In the genomic region with DNA sequence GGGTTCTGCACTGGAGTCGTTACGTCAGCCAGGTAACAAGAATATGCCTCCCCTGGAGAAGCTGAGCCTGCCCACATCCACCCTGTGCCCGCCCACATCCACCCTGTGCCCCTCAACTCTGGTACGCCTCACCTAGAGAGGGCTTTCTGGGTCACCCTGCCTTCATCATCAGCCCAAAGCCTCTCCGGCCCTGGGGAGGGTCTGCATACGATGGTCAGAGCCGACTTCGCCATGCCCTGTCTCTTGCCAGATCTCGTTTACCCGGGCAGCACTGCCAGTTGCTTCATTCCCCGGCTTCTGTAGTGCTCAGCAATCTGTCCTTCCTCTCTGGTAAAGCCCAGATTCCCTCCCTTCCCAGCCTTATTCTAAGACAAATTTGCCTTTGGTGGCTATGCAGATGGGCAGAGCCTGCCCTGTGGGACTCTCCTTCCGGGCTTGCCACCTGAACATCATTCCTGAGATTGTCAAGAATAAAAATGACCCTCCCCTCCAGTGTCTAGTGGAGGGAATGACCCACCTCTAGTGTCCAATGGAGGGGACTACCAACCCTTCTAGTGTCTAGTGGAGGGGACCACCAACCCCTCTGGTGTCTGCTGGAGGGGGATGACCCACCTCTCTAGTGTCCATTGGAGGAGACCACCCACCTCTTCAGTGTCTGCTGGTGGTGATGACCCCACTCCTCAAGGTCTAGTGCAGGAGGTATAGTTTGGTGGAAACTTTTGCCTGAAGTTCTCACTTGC, we compare ENCODE assay signal across 23 cellular contexts. TPM values are rescaled to one million over a fixed set of nuclear protein-coding genes. Genes with fewer than 3 reads are reported as not detected.
A peak's percentile ranks its signal among the peaks of the same experiment; 100 is the strongest.
DNase-seq lines count a peak whose midpoint lies in the region; ATAC-seq and TF ChIP-seq lines count a peak whose summit lies in the region.
"Had no signal": no experiment of that assay in that cellular context is flagged by ENCODE, and none has a peak within 500 bp of the region (broad histone marks: within the 10 kb centered on the region; RNA-seq: fewer than 3 reads in every experiment).

No MANE protein-coding gene starts in this region.

- peaks cover 13% of the 10 kb centered on the region for H3K36me3 ChIP-seq in neural progenitor cell
- H3K36me3 ChIP-seq: Peyer's patch had no signal

- POLR2A ChIA-PET in WTC11 (lab: Charles Lee) = no interaction called here

- H3K9me3 Mint-ChIP-seq in WTC11 (no peaks in the 10 kb centered on the region), glutamatergic neuron (ENCODE audit: unreplicated experiment) (peaks cover 2% of the 10 kb centered on the region), neural progenitor cell (peaks cover 17% of the 10 kb centered on the region)
- H3K9me3 Mint-ChIP-seq: CD4-positive, alpha-beta T cell; GM23338 had no signal

- H3K36me3 Mint-ChIP-seq in WTC11 (peaks cover 25% of the 10 kb centered on the region), glutamatergic neuron (ENCODE audit: unreplicated experiment) (no peaks in the 10 kb centered on the region), neural progenitor cell (peaks cover 35% of the 10 kb centered on the region)

- no peak overlapping the region for H3K4me3 ChIP-seq in neural progenitor cell
- H3K4me3 ChIP-seq: BLaER1, GM23338, Peyer's patch had no signal

- H3K79me2 ChIP-seq in neural progenitor cell (ENCODE audit: low read depth) = peaks cover 79% of the 10 kb centered on the region

- H3K4me2 ChIP-seq in neural progenitor cell = no peak overlapping the region
- H3K4me2 ChIP-seq: BLaER1, GM23338 had no signal

- no peak overlapping the region for H2AFZ ChIP-seq in neural progenitor cell (replicated peaks)
- H2AFZ ChIP-seq: GM23338 had no signal

- H3K27ac Mint-ChIP-seq in WTC11 (peak overlapping the region; percentile 65), glutamatergic neuron (ENCODE audit: unreplicated experiment) (no peak overlapping the region), neural progenitor cell (no peak overlapping the region)
- H3K27ac Mint-ChIP-seq: CD4-positive, alpha-beta T cell; GM23338 had no signal

- peaks cover 11% of the 10 kb centered on the region for H4K20me1 ChIP-seq in neural progenitor cell (ENCODE audit: low read depth)

- no peak overlapping the region for H3K9ac ChIP-seq in neural progenitor cell
- H3K9ac ChIP-seq: BLaER1 had no signal

- H3K9me3 ChIP-seq in neural progenitor cell (ENCODE audit: low read depth) = peaks cover 14% of the 10 kb centered on the region
- H3K9me3 ChIP-seq: BLaER1, Peyer's patch had no signal

- H3F3A ChIP-seq in neural progenitor cell (ENCODE audit: low read depth) = peaks cover 49% of the 10 kb centered on the region

- CTCF ChIA-PET in WTC11 (lab: Charles Lee) = no interaction called here

- ATAC-seq in WTC11 (no peak), HG02678 (IDR thresholded peaks at IDR 0.05; ENCODE audit: unreplicated experiment) (no peak), HG02763 (IDR thresholded peaks at IDR 0.05; ENCODE audit: unreplicated experiment) (no peak)
- ATAC-seq: GM23338, SK-N-SH treated with all-trans-retinoic acid at 6 μM for 48 hours had no signal

- no peak for DNase-seq in WTC11 (ENCODE audit: low spot score)
- DNase-seq in glutamatergic neuron = peak; percentile 7
- DNase-seq in neural progenitor cell (ENCODE audit: low spot score) = no peak
- DNase-seq in HT-29 (ENCODE audit: low spot score) = no peak
- no peak for DNase-seq in AG08396 (ENCODE audit: low spot score)
- DNase-seq: CD4-positive, alpha-beta T cell; DND-41; KBM-7; MM.1S; NCI-H1048; NCI-H1417 treated with DMSO at 0.1 percent for 48 hours; NCI-H187; NCI-H226; NCI-H510A treated with DMSO at 0.1 percent for 48 hours; NCI-H774; NK-92 treated with Interleukin-12 subunit alpha and Interleukin-12 subunit beta, amount 100 ng/mL, for 24 hours; Peyer's patch had no signal

- no peaks in the 10 kb centered on the region; the same call in 1 of the 2 replicates for H3K27me3 Mint-ChIP-seq in WTC11 (ENCODE audit: low read depth)
- peaks cover 4% of the 10 kb centered on the region for H3K27me3 Mint-ChIP-seq in glutamatergic neuron (ENCODE audit: unreplicated experiment)
- H3K27me3 Mint-ChIP-seq in neural progenitor cell (ENCODE audit: insufficient read depth, low read depth) = peaks cover 2% of the 10 kb centered on the region

- H3K27ac ChIP-seq in neural progenitor cell = no peak overlapping the region
- H3K27ac ChIP-seq: BLaER1, HL-60, Peyer's patch had no signal

- TF ChIP-seq CTCF in WTC11 (IDR thresholded peaks at IDR 0.05) (no peak), glutamatergic neuron (IDR thresholded peaks at IDR 0.05; ENCODE audit: partially characterized antibody, unreplicated experiment) (no peak), neural progenitor cell (IDR thresholded peaks at IDR 0.05) (no peak)

- H3K27me3 ChIP-seq in neural progenitor cell = no peaks in the 10 kb centered on the region
- H3K27me3 ChIP-seq: BLaER1 had no signal

- H3K4me3 Mint-ChIP-seq in WTC11 (no peak overlapping the region), glutamatergic neuron (ENCODE audit: unreplicated experiment) (no peak overlapping the region), neural progenitor cell (peak overlapping the region; percentile 43)
- H3K4me3 Mint-ChIP-seq: CD4-positive, alpha-beta T cell; GM23338 had no signal

- H3K4me1 Mint-ChIP-seq in WTC11 = peaks cover 64% of the 10 kb centered on the region
- peaks cover 27% of the 10 kb centered on the region for H3K4me1 Mint-ChIP-seq in glutamatergic neuron (ENCODE audit: low read depth, unreplicated experiment)
- peaks cover 28% of the 10 kb centered on the region for H3K4me1 Mint-ChIP-seq in neural progenitor cell

- peaks cover 10% of the 10 kb centered on the region for H3K4me1 ChIP-seq in neural progenitor cell
- H3K4me1 ChIP-seq: Peyer's patch had no signal

TF ChIP-seq in WTC11, 78 proteins besides CTCF, POLR2A, EP300 and RAD21 (continues in another document):
- TF ChIP-seq, protein P1, sequence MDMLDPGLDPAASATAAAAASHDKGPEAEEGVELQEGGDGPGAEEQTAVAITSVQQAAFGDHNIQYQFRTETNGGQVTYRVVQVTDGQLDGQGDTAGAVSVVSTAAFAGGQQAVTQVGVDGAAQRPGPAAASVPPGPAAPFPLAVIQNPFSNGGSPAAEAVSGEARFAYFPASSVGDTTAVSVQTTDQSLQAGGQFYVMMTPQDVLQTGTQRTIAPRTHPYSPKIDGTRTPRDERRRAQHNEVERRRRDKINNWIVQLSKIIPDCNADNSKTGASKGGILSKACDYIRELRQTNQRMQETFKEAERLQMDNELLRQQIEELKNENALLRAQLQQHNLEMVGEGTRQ (CRISPR knock-in tag; IDR thresholded peaks at IDR 0.05) = no peak
- TF ChIP-seq MAX (CRISPR knock-in tag; IDR thresholded peaks at IDR 0.05) (no peak), ARID4B (CRISPR knock-in tag; IDR thresholded peaks at IDR 0.05; ENCODE audit: borderline replicate concordance) (no peak), NFYB (CRISPR knock-in tag; conservative IDR thresholded peaks at IDR 0.05; ENCODE audit: low read depth) (no peak), ZNF138 (CRISPR knock-in tag; conservative IDR thresholded peaks at IDR 0.05) (no peak), SP1 (CRISPR knock-in tag; conservative IDR thresholded peaks at IDR 0.05) (no peak), ELF4 (CRISPR knock-in tag; IDR thresholded peaks at IDR 0.05; ENCODE audit: low read depth) (no peak), ZNF219 (CRISPR knock-in tag; IDR thresholded peaks at IDR 0.05; ENCODE audit: borderline replicate concordance) (no peak), RELA (CRISPR knock-in tag; IDR thresholded peaks at IDR 0.05; ENCODE audit: borderline replicate concordance) (no peak), NFATC4 (CRISPR knock-in tag; IDR thresholded peaks at IDR 0.05) (no peak)
- TF ChIP-seq, protein P2, sequence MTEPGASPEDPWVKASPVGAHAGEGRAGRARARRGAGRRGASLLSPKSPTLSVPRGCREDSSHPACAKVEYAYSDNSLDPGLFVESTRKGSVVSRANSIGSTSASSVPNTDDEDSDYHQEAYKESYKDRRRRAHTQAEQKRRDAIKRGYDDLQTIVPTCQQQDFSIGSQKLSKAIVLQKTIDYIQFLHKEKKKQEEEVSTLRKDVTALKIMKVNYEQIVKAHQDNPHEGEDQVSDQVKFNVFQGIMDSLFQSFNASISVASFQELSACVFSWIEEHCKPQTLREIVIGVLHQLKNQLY (CRISPR knock-in tag; IDR thresholded peaks at IDR 0.05) = no peak

RNA-seq across cellular contexts. Expression of gene PLEKHG4B, which starts 3.4 kb away (rescaled TPM):
- total RNA-seq in WTC11 (2021) = 51.4 to 53.0 TPM (median 52.1 TPM) in 3 replicates
- total RNA-seq in glutamatergic neuron (ENCODE audit: unreplicated experiment) = 49.4 TPM
- 28.8 and 63.1 TPM in 2 replicates for total RNA-seq in neural progenitor cell (ENCODE audit: low replicate concordance)
- total RNA-seq in HT-29 (2014; rRNA removed; shearing (Covaris generic)) = not detected in 2 replicates

Comparison
In these comparisons a context has a peak if more than half of its experiments do, and no peak if none do; other contexts are left out.
1. RNA of gene PLEKHG4B, which starts 3.4 kb away (total RNA-seq): 51.4 to 53.0 TPM in WTC11, 49.4 TPM in glutamatergic neuron (single experiment) and 28.8 to 63.1 TPM in neural progenitor cell; not detected in HT-29; every median in the first group is over 10 times any median in the second.